19 cellular contexts compared by ENCODE assay signal in genomic region chr16:88131966-88132365, GRCh38.
DNase-seq lines count a peak whose midpoint lies in the region; ATAC-seq and TF ChIP-seq lines count a peak whose summit lies in the region.
"Had no signal": no experiment of that assay in that cellular context is flagged by ENCODE, and none has a peak within 500 bp of the region (broad histone marks: within the 10 kb centered on the region; RNA-seq: fewer than 3 reads in every experiment).

No MANE protein-coding gene starts in this region.

- H2BK15ac ChIP-seq in neuronal stem cell (ENCODE audit: low read length) = peak overlapping the region; percentile 70

- peaks cover 0 to under 1% of the 10 kb centered on the region in 2 donors for H3K9me3 ChIP-seq in neuronal stem cell (replicated peaks in 1 of 2; ENCODE audit: control insufficient read depth in 2 of 2, insufficient read depth in 1 of 2, low read depth in 1 of 2, low read length in 2 of 2)
- H3K9me3 ChIP-seq: BLaER1 had no signal

- no peak overlapping the region for H3K4me2 ChIP-seq in neuronal stem cell (ENCODE audit: insufficient read depth, low read length, poor library complexity, severe bottlenecking)
- H3K4me2 ChIP-seq: BLaER1 had no signal

- no peaks in the 10 kb centered on the region for H3K27me3 ChIP-seq in neuronal stem cell (ENCODE audit: control insufficient read depth in 3 of 3, insufficient read depth in 3 of 3, low read depth in 1 of 3, low read length in 3 of 3)
- H3K27me3 ChIP-seq: BLaER1 had no signal

- H2AK5ac ChIP-seq in neuronal stem cell (ENCODE audit: low read depth, low read length) = peak overlapping the region; percentile 90

- intact Hi-C loops in Right ventricle myocardium superior (cut with DNase I) (no loop called here), left ventricle myocardium superior (cut with micrococcal nuclease) (no loop called here)

- H3K23ac ChIP-seq in neuronal stem cell (ENCODE audit: low read depth, low read length, poor library complexity) = peak overlapping the region; percentile 81

- H3K4me1 Mint-ChIP-seq in chondrocyte (ENCODE audit: low read depth) = peaks cover 2% of the 10 kb centered on the region
- H3K4me1 Mint-ChIP-seq: B cell; CD4-positive, CD25-positive, alpha-beta regulatory T cell had no signal

- H3K14ac ChIP-seq in neuronal stem cell (ENCODE audit: low read length) = peak overlapping the region; percentile 67

- peak; percentile 33 for DNase-seq in Right ventricle myocardium superior
- no peak for DNase-seq in left ventricle myocardium superior
- DNase-seq in chondrocyte (ENCODE audit: low spot score) = peak; percentile 87
- DNase-seq in neuronal stem cell (ENCODE audit: low spot score) = no peak
- DNase-seq in COLO668 (lab: John Stamatoyannopoulos, UW; ENCODE audit: unreplicated experiment) = no peak
- DNase-seq: CD4-positive, CD25-positive, alpha-beta regulatory T cell; CD8-positive, alpha-beta T cell; DMS 273 treated with DMSO at 0.1 percent for 48 hours; DMS79; EL; GDM1; GM23248; HCEC 1CT had no signal

- H4K8ac ChIP-seq in neuronal stem cell (ENCODE audit: low read depth, low read length) = no peak overlapping the region

- H4K91ac ChIP-seq in neuronal stem cell (ENCODE audit: low read depth, low read length, poor library complexity) = no peak overlapping the region

- ATAC-seq in Right ventricle myocardium superior (ENCODE audit: poor library complexity) (no peak), left ventricle myocardium superior (no peak), HG02870 (IDR thresholded peaks at IDR 0.05; ENCODE audit: unreplicated experiment) (no peak)
- ATAC-seq: CD8-positive, alpha-beta T cell; GM12878 had no signal

- H3K27me3 Mint-ChIP-seq in chondrocyte (ENCODE audit: low read depth) = no peaks in the 10 kb centered on the region
- H3K27me3 Mint-ChIP-seq: CD4-positive, CD25-positive, alpha-beta regulatory T cell had no signal

- no peak for TF ChIP-seq CTCF in chondrocyte (IDR thresholded peaks at IDR 0.05)

- no peak overlapping the region for H3K4me3 ChIP-seq in neuronal stem cell (ENCODE audit: low read length in 2 of 2)
- H3K4me3 ChIP-seq: BLaER1, GM12878, GM23248 had no signal

- H3K4me1 ChIP-seq in neuronal stem cell (ENCODE audit: control insufficient read depth in 2 of 2, insufficient read depth in 1 of 2, low read depth in 1 of 2, low read length in 2 of 2) = peaks cover 0 to 3% of the 10 kb centered on the region in 2 donors
- H3K4me1 ChIP-seq: BLaER1 had no signal

- no peaks in the 10 kb centered on the region for H3K36me3 Mint-ChIP-seq in chondrocyte (ENCODE audit: low read depth)
- H3K36me3 Mint-ChIP-seq: CD4-positive, CD25-positive, alpha-beta regulatory T cell; CD8-positive, alpha-beta T cell had no signal

- peaks cover 0 to under 1% of the 10 kb centered on the region in 2 donors for H3K36me3 ChIP-seq in neuronal stem cell (replicated peaks in 1 of 2; ENCODE audit: control insufficient read depth in 2 of 2, insufficient read depth in 2 of 2, low read length in 2 of 2)
- H3K36me3 ChIP-seq: BLaER1 had no signal

- no peak overlapping the region for H2AFZ ChIP-seq in neuronal stem cell (ENCODE audit: low read length)
- H2AFZ ChIP-seq: GM23248 had no signal

- H2BK5ac ChIP-seq in neuronal stem cell (ENCODE audit: low read length) = no peak overlapping the region

- no peak overlapping the region for H3K27ac ChIP-seq in neuronal stem cell (replicated peaks; ENCODE audit: low read length)
- H3K27ac ChIP-seq: 22Rv1, BLaER1, C4-2B, GM23248 had no signal

- H3K4ac ChIP-seq in neuronal stem cell (ENCODE audit: low read length) = no peak overlapping the region

- H3K4me3 Mint-ChIP-seq in chondrocyte (ENCODE audit: unreplicated experiment) = no peak overlapping the region
- H3K4me3 Mint-ChIP-seq: B cell; CD4-positive, CD25-positive, alpha-beta regulatory T cell; CD8-positive, alpha-beta T cell had no signal

- no peak overlapping the region for H3K9ac ChIP-seq in neuronal stem cell (ENCODE audit: low read depth, low read length, poor library complexity)
- H3K9ac ChIP-seq: BLaER1, GM23248 had no signal

- WGBS in neuronal stem cell (ENCODE audit: extremely low coverage in 2 of 2, insufficient read length in 2 of 2, insufficient replicate concordance in 1 of 2), 2 donors = no CpG with 5 or more reads among the region's 26 CpGs

- H3K27ac Mint-ChIP-seq in chondrocyte (ENCODE audit: unreplicated experiment) = no peak overlapping the region
- H3K27ac Mint-ChIP-seq: B cell; CD4-positive, CD25-positive, alpha-beta regulatory T cell; CD8-positive, alpha-beta T cell had no signal

- peak overlapping the region; percentile 93 for H3K18ac ChIP-seq in neuronal stem cell (ENCODE audit: low read length)

- no peaks in the 10 kb centered on the region for H3K9me3 Mint-ChIP-seq in chondrocyte (ENCODE audit: low read depth)
- H3K9me3 Mint-ChIP-seq: CD8-positive, alpha-beta T cell had no signal

- H2BK12ac ChIP-seq in neuronal stem cell (ENCODE audit: low read length) = peak overlapping the region; percentile 65

- peak overlapping the region; percentile 61 for H2BK120ac ChIP-seq in neuronal stem cell (ENCODE audit: low read depth, low read length)

- no peaks in the 10 kb centered on the region for H3K79me1 ChIP-seq in neuronal stem cell (ENCODE audit: low read depth, low read length)

Comparison
In these comparisons a context has a peak if more than half of its experiments do, and no peak if none do; other contexts are left out.
1. DNase-seq: peak in Right ventricle myocardium superior (single experiment) and chondrocyte (single experiment); none in left ventricle myocardium superior (single experiment), neuronal stem cell (single experiment) and COLO668 (single experiment).